ENCODE assay signal across 14 cellular contexts in the genomic region with DNA sequence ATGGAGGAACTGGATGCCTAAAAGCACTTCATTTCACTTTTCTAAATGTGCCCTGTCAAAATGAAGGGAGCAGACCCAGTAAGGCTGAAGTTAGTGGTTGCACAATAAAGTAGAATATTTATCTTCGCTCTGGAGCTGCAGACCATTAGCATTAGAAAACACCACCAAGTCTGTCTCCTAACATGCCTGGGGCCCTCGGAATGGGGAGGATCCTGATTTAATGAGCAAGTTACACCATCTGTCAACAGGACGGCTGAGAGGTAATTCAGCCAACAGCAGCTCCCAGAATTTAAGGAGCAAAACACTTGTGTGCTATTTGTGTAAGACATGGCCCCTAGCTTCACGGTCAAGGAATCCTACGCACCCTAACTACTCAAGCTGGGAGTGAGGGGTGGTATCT. TPM values are rescaled to one million over a fixed set of nuclear protein-coding genes. Genes with fewer than 3 reads are reported as not detected.
"Had no signal": no experiment of that assay in that cellular context is flagged by ENCODE, and none has a peak within 500 bp of the region (broad histone marks: within the 10 kb centered on the region; RNA-seq: fewer than 3 reads in every experiment).

No MANE protein-coding gene starts in this region.

- H3K36me3 ChIP-seq: lower lobe of right lung, upper lobe of left lung had no signal

- H3K27ac ChIP-seq: body of pancreas, foreskin keratinocyte, lower lobe of right lung, parathyroid adenoma, upper lobe of left lung had no signal

- FAIRE-seq: endothelial cell of umbilical vein had no signal

- H3K4me1 Mint-ChIP-seq: activated naive CD8-positive, alpha-beta T cell treated with anti-CD3 and anti-CD28 coated beads for 36 hours had no signal

- ATAC-seq: activated CD4-positive, CD25-positive, alpha-beta regulatory T cell treated with anti-CD3 and anti-CD28 coated beads, Interleukin-2, amount 50 U/mL, for 24 hours; body of pancreas; foreskin keratinocyte; left cardiac atrium; lower lobe of right lung had no signal

- H2AFZ ChIP-seq: parathyroid adenoma had no signal

- DNase-seq: activated naive CD8-positive, alpha-beta T cell treated with anti-CD3 and anti-CD28 coated beads for 36 hours; body of pancreas; cortex of kidney; effector CD4-positive, alpha-beta T cell; foreskin keratinocyte; left cardiac atrium; lower lobe of right lung; stimulated activated CD4-positive, alpha-beta T cell treated with anti-CD3 and anti-CD28 coated beads, Interleukin-4, amount 100 ng/mL, for 1 hour; stimulated activated naive CD4-positive, alpha-beta T cell treated with Interleukin-2 at 50 U/mL for 16 hours; upper lobe of left lung had no signal

- H3K79me2 ChIP-seq: parathyroid adenoma had no signal

- H3K9me3 Mint-ChIP-seq: activated naive CD8-positive, alpha-beta T cell treated with anti-CD3 and anti-CD28 coated beads for 36 hours; activated T-helper 1 cell treated with anti-CD3 and anti-CD28 coated beads, Interleukin-12 subunit alpha, Interleukin-12 subunit beta, Interleukin-2, Interleukin-4 antibody, amounts not matched to agents 30 ng/mL and 10 ng/mL and 1 ng/mL, durations not matched to agents 14 hours and 24 hours and 36 hours had no signal

- H3K4me1 ChIP-seq: body of pancreas, lower lobe of right lung, parathyroid adenoma, upper lobe of left lung had no signal

- H3K9ac ChIP-seq: parathyroid adenoma had no signal

- H3K27ac Mint-ChIP-seq: activated naive CD8-positive, alpha-beta T cell treated with anti-CD3 and anti-CD28 coated beads for 36 hours; activated T-helper 1 cell treated with anti-CD3 and anti-CD28 coated beads, Interleukin-12 subunit alpha, Interleukin-12 subunit beta, Interleukin-2, Interleukin-4 antibody, amounts not matched to agents 30 ng/mL and 10 ng/mL and 1 ng/mL, durations not matched to agents 14 hours and 24 hours and 36 hours had no signal

- H3K9me3 ChIP-seq: body of pancreas, lower lobe of right lung, upper lobe of left lung had no signal

- H3K27me3 ChIP-seq: body of pancreas, foreskin keratinocyte, upper lobe of left lung had no signal

- H3K4me3 Mint-ChIP-seq: activated naive CD8-positive, alpha-beta T cell treated with anti-CD3 and anti-CD28 coated beads for 36 hours; activated T-helper 1 cell treated with anti-CD3 and anti-CD28 coated beads, Interleukin-12 subunit alpha, Interleukin-12 subunit beta, Interleukin-2, Interleukin-4 antibody, amounts not matched to agents 30 ng/mL and 10 ng/mL and 1 ng/mL, durations not matched to agents 14 hours and 24 hours and 36 hours had no signal

- H3K4me3 ChIP-seq: body of pancreas, lower lobe of right lung, upper lobe of left lung had no signal

RNA-seq across cellular contexts. Expression of gene CA10, which starts 22.3 kb away (rescaled TPM):
- polyA plus RNA-seq: endothelial cell of umbilical vein had no signal
